In genomic region chr2:54672587-54673456, GRCh38 we compare ENCODE assay signal across 8 cellular contexts. TPM values are rescaled to one million over a fixed set of nuclear protein-coding genes. Genes with fewer than 3 reads are reported as not detected.
DNase-seq lines count a peak whose midpoint lies in the region; ATAC-seq and TF ChIP-seq lines count a peak whose summit lies in the region.

No MANE protein-coding gene starts in this region.

- H3K4me3 ChIP-seq in CD8-positive, alpha-beta T cell (ENCODE audit: low read depth, low read length): no peak overlapping the region
- peak overlapping the region in 1 of 8 donors; percentile 31 for H3K4me3 ChIP-seq in spleen
- H3K4me3 ChIP-seq in CD4-positive, alpha-beta memory T cell (ENCODE audit: low read length in 2 of 2): no peak overlapping the region

- TF ChIP-seq POLR2A in spleen (IDR thresholded peaks at IDR 0.05): no peak

- H3K9me3 ChIP-seq in CD8-positive, alpha-beta T cell (ENCODE audit: low read length): no peaks in the 10 kb centered on the region
- no peaks in the 10 kb centered on the region for H3K9me3 ChIP-seq in spleen
- H3K9me3 ChIP-seq in CD4-positive, alpha-beta memory T cell (ENCODE audit: control insufficient read depth in 1 of 2, low read length in 2 of 2): no peaks in the 10 kb centered on the region

- no peak overlapping the region for H3K27ac ChIP-seq in CD8-positive, alpha-beta T cell (ENCODE audit: low read depth, low read length)
- H3K27ac ChIP-seq in spleen: peak overlapping the region; percentile 55 to 88 (median 83)
- H3K27ac ChIP-seq in CD4-positive, alpha-beta memory T cell (ENCODE audit: low read depth, low read length): no peak overlapping the region

- peaks cover 4% of the 10 kb centered on the region for H3K27me3 Mint-ChIP-seq in CD8-positive, alpha-beta T cell (ENCODE audit: low read depth)
- no peaks in the 10 kb centered on the region for H3K27me3 Mint-ChIP-seq in CD4-positive, alpha-beta memory T cell

- peaks cover 11% of the 10 kb centered on the region for H3K4me1 Mint-ChIP-seq in CD8-positive, alpha-beta T cell (ENCODE audit: low read depth)
- H3K4me1 Mint-ChIP-seq in CD4-positive, alpha-beta memory T cell: peaks cover 5 to 18% (median 11%) of the 10 kb centered on the region in 4 donors

- intact Hi-C loops in CD8-positive, alpha-beta T cell (cut with DNase I, micrococcal nuclease): no loop called here
- intact Hi-C loops in spleen (cut with DNase I; ENCODE audit: low total_unique reads): no loop called here
- intact Hi-C loops in CD4-positive, alpha-beta memory T cell (cut with micrococcal nuclease): no loop called here

- no peak for ATAC-seq in CD8-positive, alpha-beta T cell
- peak; percentile 72 for ATAC-seq in GM21576 (IDR thresholded peaks at IDR 0.05; ENCODE audit: unreplicated experiment)

- WGBS in spleen, 5 donors: 34 to 48% (median 37%) methylated on average over 12 of the region's 12 CpGs

- DNase-seq in CD8-positive, alpha-beta T cell: no peak
- DNase-seq in NOMO-1 (lab: John Stamatoyannopoulos, UW; ENCODE audit: unreplicated experiment in 2 of 2): peak; percentile 51 to 84
- peak; percentile 89 for DNase-seq in foreskin melanocyte
- no peak for DNase-seq in spleen
- no peak for DNase-seq in cerebellar cortex (ENCODE audit: low spot score)
- no peak for DNase-seq in CD4-positive, alpha-beta memory T cell
- DNase-seq in NCI-H187 treated with DMSO at 0.1 percent for 48 hours (lab: John Stamatoyannopoulos, UW): no peak

- no peak overlapping the region for H3K4me3 Mint-ChIP-seq in CD8-positive, alpha-beta T cell
- peak overlapping the region in 3 of 8 donors; percentile 38 to 57 (median 47) for H3K4me3 Mint-ChIP-seq in CD4-positive, alpha-beta memory T cell

- peaks cover 32% of the 10 kb centered on the region for H3K36me3 Mint-ChIP-seq in CD8-positive, alpha-beta T cell
- H3K36me3 Mint-ChIP-seq in CD4-positive, alpha-beta memory T cell: peaks cover 26 to 28% of the 10 kb centered on the region in 2 donors

- H3K4me1 ChIP-seq in CD8-positive, alpha-beta T cell (ENCODE audit: insufficient read depth, low read length): no peaks in the 10 kb centered on the region
- peaks cover 6 to 72% (median 37%) of the 10 kb centered on the region in 6 donors for H3K4me1 ChIP-seq in spleen
- peaks cover 9% of the 10 kb centered on the region for H3K4me1 ChIP-seq in CD4-positive, alpha-beta memory T cell (ENCODE audit: insufficient read depth, low read length)

- H3K36me3 ChIP-seq in CD8-positive, alpha-beta T cell (ENCODE audit: insufficient read depth, low read length): peaks cover 11% of the 10 kb centered on the region
- H3K36me3 ChIP-seq in spleen: peaks cover 0 to 36% (median 25%) of the 10 kb centered on the region in 6 donors
- H3K36me3 ChIP-seq in CD4-positive, alpha-beta memory T cell (ENCODE audit: insufficient read depth, low read length): peaks cover 12% of the 10 kb centered on the region

- CTCF ChIA-PET in CD8-positive, alpha-beta T cell (lab: Charles Lee): interaction anchor here (0.8 to 1.0 kb wide), 5 partner anchors 7 to 149 kb away, joined by 3 to 5 read pairs (median 3); no protein-coding TSS in a partner anchor
- CTCF ChIA-PET in CD4-positive, alpha-beta memory T cell (lab: Charles Lee; ENCODE audit: partially characterized antibody): interaction anchor here (0.7 to 1.3 kb wide), 3 partner anchors 10 to 202 kb away, joined by 3 read pairs; no protein-coding TSS in a partner anchor

- POLR2A ChIA-PET in CD8-positive, alpha-beta T cell (lab: Charles Lee): no interaction called here
- POLR2A ChIA-PET in CD4-positive, alpha-beta memory T cell (lab: Charles Lee; ENCODE audit: partially characterized antibody): interaction anchor here (0.9 to 1.3 kb wide), 3 partner anchors 12 to 114 kb away, joined by 3 to 5 read pairs (median 3); no protein-coding TSS in a partner anchor

- no peaks in the 10 kb centered on the region for H3K9me3 Mint-ChIP-seq in CD8-positive, alpha-beta T cell
- H3K9me3 Mint-ChIP-seq in CD4-positive, alpha-beta memory T cell: no peaks in the 10 kb centered on the region

- H3K27ac Mint-ChIP-seq in CD8-positive, alpha-beta T cell: peak overlapping the region; percentile 35
- peak overlapping the region in 1 of 7 donors; percentile 59 for H3K27ac Mint-ChIP-seq in CD4-positive, alpha-beta memory T cell

- TF ChIP-seq CTCF in CD8-positive, alpha-beta T cell (IDR thresholded peaks at IDR 0.05): no peak
- no peak for TF ChIP-seq CTCF in spleen (IDR thresholded peaks at IDR 0.05 in 8 of 11, conservative IDR thresholded peaks at IDR 0.05 in 3 of 11)

- no peaks in the 10 kb centered on the region for H3K27me3 ChIP-seq in CD8-positive, alpha-beta T cell (ENCODE audit: insufficient read depth, low read length)
- no peaks in the 10 kb centered on the region for H3K27me3 ChIP-seq in spleen (replicated peaks in 1 of 7)
- no peaks in the 10 kb centered on the region for H3K27me3 ChIP-seq in CD4-positive, alpha-beta memory T cell (ENCODE audit: insufficient read depth, low read length)

RNA-seq across cellular contexts. Expression of gene EML6, which starts 50.6 kb away (rescaled TPM):
- total RNA-seq in CD8-positive, alpha-beta T cell: under 1 TPM; 0.35 to 0.81 TPM
- total RNA-seq in spleen: 10 to 100 TPM in 1 of 7 donors, 1 to 10 TPM in 6; 4.9 to 18.2 (median 8.5) TPM
- 1 to 10 TPM; 4.7 to 5.9 (median 5.5) TPM for polyA plus RNA-seq in spleen
- 1 to 10 TPM; 1.8 to 3.9 TPM for total RNA-seq in CD4-positive, alpha-beta memory T cell
- under 1 TPM in 1 of 2 donors, not detected in 1; 0.02 TPM for polyA plus RNA-seq in CD4-positive, alpha-beta memory T cell

Comparison
In these comparisons a context has a peak if more than half of its experiments do, and no peak if none do; other contexts are left out.
1. DNase-seq: peak in NOMO-1 (2 of 2) and foreskin melanocyte (single experiment); none in CD8-positive, alpha-beta T cell (0 of 7), spleen (single experiment), cerebellar cortex (single experiment), CD4-positive, alpha-beta memory T cell (0 of 5) and NCI-H187 treated with DMSO at 0.1 percent for 48 hours (single experiment).
2. H3K27ac ChIP-seq: peak in spleen (8 of 8); none in CD8-positive, alpha-beta T cell (single experiment) and CD4-positive, alpha-beta memory T cell (single experiment).